In the genomic region with DNA sequence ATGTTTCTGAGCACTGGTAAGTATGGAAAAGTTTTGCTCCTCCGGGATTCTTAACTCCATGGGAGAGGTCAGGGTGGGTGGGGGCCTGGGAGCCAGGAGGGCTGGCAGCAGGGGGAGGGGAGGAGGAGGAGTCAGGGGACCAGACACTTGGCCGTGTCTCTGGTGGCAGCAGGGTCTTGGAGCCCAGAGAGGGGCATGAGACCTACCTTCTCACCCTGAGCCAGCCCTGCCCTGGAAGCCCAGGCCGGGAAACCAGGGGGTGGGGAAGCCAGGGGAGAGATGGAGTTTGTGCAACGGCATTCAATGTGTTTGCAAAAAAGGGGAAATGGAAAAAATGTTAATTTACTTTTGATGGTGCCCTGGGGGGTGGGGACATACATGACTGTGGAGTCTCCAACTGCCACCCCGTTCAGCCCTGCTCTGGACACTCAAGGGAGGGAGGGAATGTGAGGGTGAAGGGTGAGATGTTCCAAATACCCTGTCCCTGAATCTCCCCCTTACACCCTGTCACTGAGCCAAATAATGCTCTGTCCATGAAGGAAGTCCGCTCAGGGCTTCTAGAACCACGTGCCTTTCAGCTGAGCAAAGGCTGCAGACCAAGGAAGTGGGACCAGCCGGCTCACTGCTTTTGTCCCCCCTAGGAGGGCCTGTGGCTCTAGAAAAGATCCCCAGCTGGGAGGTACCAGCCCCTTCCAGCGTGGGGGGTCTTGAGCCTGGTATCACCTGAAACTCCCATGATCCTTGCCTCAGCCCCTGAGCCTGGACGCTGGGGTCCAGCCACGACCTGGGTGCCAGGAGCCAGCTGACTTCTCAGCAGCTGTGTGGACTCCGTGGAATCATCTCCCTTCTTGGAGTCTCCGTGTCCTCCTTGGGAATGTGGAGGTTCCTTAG, we compare ENCODE assay signal across 1 cellular context.
A peak's percentile ranks its signal among the peaks of the same experiment; 100 is the strongest.
TF ChIP-seq lines count a peak whose summit lies in the region.

No MANE protein-coding gene starts in this region.

TF ChIP-seq in K562, 482 proteins besides CTCF, POLR2A, EP300 and RAD21:
- TF ChIP-seq PHTF2 (CRISPR knock-in tag; IDR thresholded peaks at IDR 0.05), result no peak
- TF ChIP-seq, protein P1, sequence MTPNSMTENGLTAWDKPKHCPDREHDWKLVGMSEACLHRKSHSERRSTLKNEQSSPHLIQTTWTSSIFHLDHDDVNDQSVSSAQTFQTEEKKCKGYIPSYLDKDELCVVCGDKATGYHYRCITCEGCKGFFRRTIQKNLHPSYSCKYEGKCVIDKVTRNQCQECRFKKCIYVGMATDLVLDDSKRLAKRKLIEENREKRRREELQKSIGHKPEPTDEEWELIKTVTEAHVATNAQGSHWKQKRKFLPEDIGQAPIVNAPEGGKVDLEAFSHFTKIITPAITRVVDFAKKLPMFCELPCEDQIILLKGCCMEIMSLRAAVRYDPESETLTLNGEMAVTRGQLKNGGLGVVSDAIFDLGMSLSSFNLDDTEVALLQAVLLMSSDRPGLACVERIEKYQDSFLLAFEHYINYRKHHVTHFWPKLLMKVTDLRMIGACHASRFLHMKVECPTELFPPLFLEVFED (CRISPR knock-in tag; conservative IDR thresholded peaks at IDR 0.05), result no peak
- no peak for TF ChIP-seq MYBL2 (IDR thresholded peaks at IDR 0.05; ENCODE audit: low read depth)
- no peak for TF ChIP-seq MYBL2 (CRISPR knock-in tag; IDR thresholded peaks at IDR 0.05; ENCODE audit: borderline replicate concordance)
- no peak for TF ChIP-seq ZNF140 (CRISPR knock-in tag; IDR thresholded peaks at IDR 0.05)
- no peak for TF ChIP-seq PURB (CRISPR knock-in tag; IDR thresholded peaks at IDR 0.05; ENCODE audit: low read depth)
- TF ChIP-seq, protein P2, sequence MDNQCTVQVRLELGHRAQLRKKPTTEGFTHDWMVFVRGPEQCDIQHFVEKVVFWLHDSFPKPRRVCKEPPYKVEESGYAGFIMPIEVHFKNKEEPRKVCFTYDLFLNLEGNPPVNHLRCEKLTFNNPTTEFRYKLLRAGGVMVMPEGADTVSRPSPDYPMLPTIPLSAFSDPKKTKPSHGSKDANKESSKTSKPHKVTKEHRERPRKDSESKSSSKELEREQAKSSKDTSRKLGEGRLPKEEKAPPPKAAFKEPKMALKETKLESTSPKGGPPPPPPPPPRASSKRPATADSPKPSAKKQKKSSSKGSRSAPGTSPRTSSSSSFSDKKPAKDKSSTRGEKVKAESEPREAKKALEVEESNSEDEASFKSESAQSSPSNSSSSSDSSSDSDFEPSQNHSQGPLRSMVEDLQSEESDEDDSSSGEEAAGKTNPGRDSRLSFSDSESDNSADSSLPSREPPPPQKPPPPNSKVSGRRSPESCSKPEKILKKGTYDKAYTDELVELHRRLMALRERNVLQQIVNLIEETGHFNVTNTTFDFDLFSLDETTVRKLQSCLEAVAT (IDR thresholded peaks at IDR 0.05), result no peak
- TF ChIP-seq, protein P3, sequence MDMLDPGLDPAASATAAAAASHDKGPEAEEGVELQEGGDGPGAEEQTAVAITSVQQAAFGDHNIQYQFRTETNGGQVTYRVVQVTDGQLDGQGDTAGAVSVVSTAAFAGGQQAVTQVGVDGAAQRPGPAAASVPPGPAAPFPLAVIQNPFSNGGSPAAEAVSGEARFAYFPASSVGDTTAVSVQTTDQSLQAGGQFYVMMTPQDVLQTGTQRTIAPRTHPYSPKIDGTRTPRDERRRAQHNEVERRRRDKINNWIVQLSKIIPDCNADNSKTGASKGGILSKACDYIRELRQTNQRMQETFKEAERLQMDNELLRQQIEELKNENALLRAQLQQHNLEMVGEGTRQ (CRISPR knock-in tag; IDR thresholded peaks at IDR 0.05), result 0 out of 2 replicates have a peak, but pooled peaks have one; percentile 15
- no peak for TF ChIP-seq SMAD4 (CRISPR knock-in tag; conservative IDR thresholded peaks at IDR 0.05)
- no peak for TF ChIP-seq ZNF253 (CRISPR knock-in tag; conservative IDR thresholded peaks at IDR 0.05)
- TF ChIP-seq MEF2A (IDR thresholded peaks at IDR 0.05; ENCODE audit: control insufficient read depth, low read depth, low read length), result no peak
- TF ChIP-seq NCOA2 (IDR thresholded peaks at IDR 0.05; ENCODE audit: partially characterized antibody in 2 of 2), result no peak
- TF ChIP-seq, protein P4, sequence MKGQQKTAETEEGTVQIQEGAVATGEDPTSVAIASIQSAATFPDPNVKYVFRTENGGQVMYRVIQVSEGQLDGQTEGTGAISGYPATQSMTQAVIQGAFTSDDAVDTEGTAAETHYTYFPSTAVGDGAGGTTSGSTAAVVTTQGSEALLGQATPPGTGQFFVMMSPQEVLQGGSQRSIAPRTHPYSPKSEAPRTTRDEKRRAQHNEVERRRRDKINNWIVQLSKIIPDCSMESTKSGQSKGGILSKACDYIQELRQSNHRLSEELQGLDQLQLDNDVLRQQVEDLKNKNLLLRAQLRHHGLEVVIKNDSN (CRISPR knock-in tag; IDR thresholded peaks at IDR 0.05), result peak; percentile 37; the same call in 1 of the 2 replicates
- no peak for TF ChIP-seq ZNF212 (CRISPR knock-in tag; IDR thresholded peaks at IDR 0.05)
- TF ChIP-seq FOXK1 (CRISPR knock-in tag; IDR thresholded peaks at IDR 0.05; ENCODE audit: borderline replicate concordance), result no peak
- TF ChIP-seq SPI1 (IDR thresholded peaks at IDR 0.05; ENCODE audit: borderline replicate concordance, low read depth, low read length), result peak; percentile 69; the same call in 1 of the 2 replicates
- TF ChIP-seq CEBPB (tag; IDR thresholded peaks at IDR 0.05), result no peak
- TF ChIP-seq, protein P5, sequence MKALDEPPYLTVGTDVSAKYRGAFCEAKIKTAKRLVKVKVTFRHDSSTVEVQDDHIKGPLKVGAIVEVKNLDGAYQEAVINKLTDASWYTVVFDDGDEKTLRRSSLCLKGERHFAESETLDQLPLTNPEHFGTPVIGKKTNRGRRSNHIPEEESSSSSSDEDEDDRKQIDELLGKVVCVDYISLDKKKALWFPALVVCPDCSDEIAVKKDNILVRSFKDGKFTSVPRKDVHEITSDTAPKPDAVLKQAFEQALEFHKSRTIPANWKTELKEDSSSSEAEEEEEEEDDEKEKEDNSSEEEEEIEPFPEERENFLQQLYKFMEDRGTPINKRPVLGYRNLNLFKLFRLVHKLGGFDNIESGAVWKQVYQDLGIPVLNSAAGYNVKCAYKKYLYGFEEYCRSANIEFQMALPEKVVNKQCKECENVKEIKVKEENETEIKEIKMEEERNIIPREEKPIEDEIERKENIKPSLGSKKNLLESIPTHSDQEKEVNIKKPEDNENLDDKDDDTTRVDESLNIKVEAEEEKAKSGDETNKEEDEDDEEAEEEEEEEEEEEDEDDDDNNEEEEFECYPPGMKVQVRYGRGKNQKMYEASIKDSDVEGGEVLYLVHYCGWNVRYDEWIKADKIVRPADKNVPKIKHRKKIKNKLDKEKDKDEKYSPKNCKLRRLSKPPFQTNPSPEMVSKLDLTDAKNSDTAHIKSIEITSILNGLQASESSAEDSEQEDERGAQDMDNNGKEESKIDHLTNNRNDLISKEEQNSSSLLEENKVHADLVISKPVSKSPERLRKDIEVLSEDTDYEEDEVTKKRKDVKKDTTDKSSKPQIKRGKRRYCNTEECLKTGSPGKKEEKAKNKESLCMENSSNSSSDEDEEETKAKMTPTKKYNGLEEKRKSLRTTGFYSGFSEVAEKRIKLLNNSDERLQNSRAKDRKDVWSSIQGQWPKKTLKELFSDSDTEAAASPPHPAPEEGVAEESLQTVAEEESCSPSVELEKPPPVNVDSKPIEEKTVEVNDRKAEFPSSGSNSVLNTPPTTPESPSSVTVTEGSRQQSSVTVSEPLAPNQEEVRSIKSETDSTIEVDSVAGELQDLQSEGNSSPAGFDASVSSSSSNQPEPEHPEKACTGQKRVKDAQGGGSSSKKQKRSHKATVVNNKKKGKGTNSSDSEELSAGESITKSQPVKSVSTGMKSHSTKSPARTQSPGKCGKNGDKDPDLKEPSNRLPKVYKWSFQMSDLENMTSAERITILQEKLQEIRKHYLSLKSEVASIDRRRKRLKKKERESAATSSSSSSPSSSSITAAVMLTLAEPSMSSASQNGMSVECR (CRISPR knock-in tag; IDR thresholded peaks at IDR 0.05), result no peak
- 0 out of 2 replicates have a peak, but pooled peaks have one; percentile 13 for TF ChIP-seq L3MBTL2 (IDR thresholded peaks at IDR 0.05)
